ENCODE assay signal across 20 cellular contexts in genomic region chr12:647713-648085, GRCh38. TPM values are rescaled to one million over a fixed set of nuclear protein-coding genes. Genes with fewer than 3 reads are reported as not detected.
DNase-seq lines count a peak whose midpoint lies in the region; ATAC-seq, FAIRE-seq and TF ChIP-seq lines count a peak whose summit lies in the region.
"Had no signal": no experiment of that assay in that cellular context is flagged by ENCODE, and none has a peak within 500 bp of the region (broad histone marks: within the 10 kb centered on the region; RNA-seq: fewer than 3 reads in every experiment).

No MANE protein-coding gene starts in this region.

- H3K27ac ChIP-seq in left ventricle myocardium inferior (replicated peaks) (peak overlapping the region; percentile 100), GM12878 (ENCODE audit: control insufficient read depth, insufficient read depth) (peak overlapping the region; percentile 31), sigmoid colon (peak overlapping the region; percentile 89 to 97 (median 96)), uterus (peak overlapping the region; percentile 92 to 97)

- BruUV-seq in GM12878 (replicated peaks; lab: Mats Ljungman, UMichigan): no TSS peak

- DNase-seq in left ventricle myocardium inferior (no peak), left cardiac atrium (no peak), GM12878 (ENCODE audit: low read depth, low spot score) (no peak), sigmoid colon (peak; percentile 9), uterus (no peak), NK-92 (lab: John Stamatoyannopoulos, UW; ENCODE audit: unreplicated experiment) (no peak), foreskin melanocyte (no peak), NCI-H526 (lab: John Stamatoyannopoulos, UW) (no peak)
- DNase-seq: Calu3, DMS79, GDM1, GM23248, KBM-7, NCI-H1048, NCI-H1694, NCI-H446 treated with DMSO at 0.1 percent for 48 hours, NCI-H774, SHP77 treated with DMSO at 0.1 percent for 48 hours had no signal

- H3K9me3 ChIP-seq in left ventricle myocardium inferior (replicated peaks): no peaks in the 10 kb centered on the region
- no peaks in the 10 kb centered on the region for H3K9me3 ChIP-seq in GM12878 (replicated peaks; ENCODE audit: control insufficient read depth, insufficient read depth, low read length)
- no peaks in the 10 kb centered on the region for H3K9me3 ChIP-seq in sigmoid colon
- H3K9me3 ChIP-seq in uterus: no peaks in the 10 kb centered on the region
- H3K9me3 ChIP-seq: Peyer's patch had no signal

- CTCF ChIA-PET in GM12878 (lab: Yijun Ruan, JAX): no interaction called here

- no peak for TF ChIP-seq RAD21 in GM12878 (IDR thresholded peaks at IDR 0.05; ENCODE audit: insufficient read depth, low read depth, low read length)

- TF ChIP-seq POLR2A in GM12878 (IDR thresholded peaks at IDR 0.05; ENCODE audit: low read depth, low read length) (no peak), sigmoid colon (IDR thresholded peaks at IDR 0.05) (no peak), uterus (IDR thresholded peaks at IDR 0.05) (no peak)

- RAD21 ChIA-PET in GM12878 (lab: Charles Lee; ENCODE audit: unreplicated experiment): interaction anchor here (0.6 to 6.1 kb wide), 2 partner anchors 20 to 229 kb away, joined by 3 to 49 read pairs; no protein-coding TSS in a partner anchor

- SMC1A ChIA-PET in GM12878 (lab: Charles Lee; ENCODE audit: uncharacterized antibody, unreplicated experiment): interaction anchor here (0.9 to 4.0 kb wide), 5 partner anchors 11 to 103 kb away, joined by 3 to 18 read pairs (median 4); no protein-coding TSS in a partner anchor

- TF ChIP-seq CTCF in left ventricle myocardium inferior (IDR thresholded peaks at IDR 0.05; ENCODE audit: borderline replicate concordance): no peak
- no peak for TF ChIP-seq CTCF in GM12878 (IDR thresholded peaks at IDR 0.05 in 2 of 3, conservative IDR thresholded peaks at IDR 0.05 in 1 of 3; ENCODE audit: control insufficient read depth in 2 of 3, extremely low read depth in 1 of 3, insufficient read depth in 1 of 3, low read depth in 3 of 3, low read length in 3 of 3)
- TF ChIP-seq CTCF in sigmoid colon (IDR thresholded peaks at IDR 0.05): no peak
- TF ChIP-seq CTCF in uterus (IDR thresholded peaks at IDR 0.05): no peak

- TF ChIP-seq EP300 in GM12878 (IDR thresholded peaks at IDR 0.05; ENCODE audit: borderline replicate concordance in 1 of 2, control insufficient read depth in 1 of 2, low read depth in 2 of 2, low read length in 2 of 2): no peak
- no peak for TF ChIP-seq EP300 in sigmoid colon (IDR thresholded peaks at IDR 0.05)

- ATAC-seq in left cardiac atrium (no peak), GM12878 (no peak)

- intact Hi-C loops in left ventricle myocardium inferior (cut with micrococcal nuclease) (loop anchor here (10.0 kb wide), 1 partner anchor 107 kb away; the partner anchor contains the start of gene WNK1), left cardiac atrium (cut with DNase I) (loop anchor here in 1 of 2 donors (10.0 kb wide), 1 partner anchor 63 kb away; no protein-coding TSS in a partner anchor), GM12878 (cut with micrococcal nuclease; ENCODE audit: unreplicated experiment) (no loop called here), sigmoid colon (cut with DNase I) (loop anchor here (10.0 kb wide), 1 partner anchor 167 kb away; no protein-coding TSS in a partner anchor), uterus (cut with DNase I; ENCODE audit: low total_unique reads) (loop anchor here (10.0 kb wide), 1 partner anchor 107 kb away; the partner anchor contains the start of gene WNK1)

- no peak overlapping the region; the same call in 1 of the 2 replicates for H3K9ac ChIP-seq in GM12878 (ENCODE audit: control insufficient read depth, insufficient read depth, low read length)

- FAIRE-seq in GM12878 (lab: Jason Lieb, UNC): peak; percentile 80

- H3K27me3 ChIP-seq in left ventricle myocardium inferior (ENCODE audit: low read depth): no peaks in the 10 kb centered on the region
- H3K27me3 ChIP-seq in GM12878 (replicated peaks in 1 of 2; ENCODE audit: control insufficient read depth in 2 of 2, insufficient read depth in 2 of 2, low read length in 1 of 2): no peaks in the 10 kb centered on the region
- H3K27me3 ChIP-seq in sigmoid colon: no peaks in the 10 kb centered on the region
- no peaks in the 10 kb centered on the region for H3K27me3 ChIP-seq in uterus
- H3K27me3 ChIP-seq: Peyer's patch had no signal

- POLR2A ChIA-PET in GM12878 (lab: Charles Lee): interaction anchor here (1.1 to 2.6 kb wide), 2 partner anchors 15 kb away, joined by 3 to 9 read pairs; partner anchors contain the start of gene NINJ2

- no peaks in the 10 kb centered on the region for H4K20me1 ChIP-seq in GM12878 (ENCODE audit: control insufficient read depth, insufficient read depth)

- peaks cover 23% of the 10 kb centered on the region for H3K79me2 ChIP-seq in GM12878 (ENCODE audit: control insufficient read depth, insufficient read depth, low read length)

- no peaks in the 10 kb centered on the region for H3K36me3 ChIP-seq in left ventricle myocardium inferior
- peaks cover 0 to 8% of the 10 kb centered on the region in 2 experiments; a peak in 1 of 4 replicates for H3K36me3 ChIP-seq in GM12878 (ENCODE audit: control insufficient read depth in 2 of 2, insufficient read depth in 2 of 2, low read length in 1 of 2)
- no peaks in the 10 kb centered on the region for H3K36me3 ChIP-seq in sigmoid colon
- H3K36me3 ChIP-seq in uterus: no peaks in the 10 kb centered on the region
- H3K36me3 ChIP-seq: Peyer's patch had no signal

- H3K4me2 ChIP-seq in GM12878 (ENCODE audit: control insufficient read depth, insufficient read depth): peak overlapping the region; percentile 69

- H2AFZ ChIP-seq in GM12878 (ENCODE audit: control insufficient read depth, low read depth, low read length): no peak overlapping the region
- H2AFZ ChIP-seq: GM23248 had no signal

- in situ Hi-C loops in GM12878 (cut with MboI): no loop called here

- H3K4me3 ChIP-seq in left ventricle myocardium inferior: no peak overlapping the region
- H3K4me3 ChIP-seq in GM12878: no peak overlapping the region
- no peak overlapping the region for H3K4me3 ChIP-seq in sigmoid colon
- H3K4me3 ChIP-seq in uterus: no peak overlapping the region
- H3K4me3 ChIP-seq: GM23248, Peyer's patch had no signal

- peaks cover 52% of the 10 kb centered on the region for H3K4me1 ChIP-seq in left ventricle myocardium inferior
- H3K4me1 ChIP-seq in GM12878 (ENCODE audit: control insufficient read depth, insufficient read depth, low read length): peaks cover 49% of the 10 kb centered on the region
- H3K4me1 ChIP-seq in sigmoid colon: peaks cover 0 to 43% (median 40%) of the 10 kb centered on the region in 4 donors
- peaks cover 8 to 15% of the 10 kb centered on the region in 2 donors for H3K4me1 ChIP-seq in uterus

- 8% methylated on average over 4 of the region's 4 CpGs for WGBS in GM12878 (ENCODE audit: insufficient coverage, insufficient replicate concordance, low lambda C conversion rate, missing lambda C conversion rate)
- 64 to 68% methylated on average over 4 of the region's 4 CpGs for WGBS in sigmoid colon, 2 donors

TF ChIP-seq in GM12878, 131 proteins besides CTCF, POLR2A, EP300 and RAD21:
- peak; percentile 64 for TF ChIP-seq RUNX3 (IDR thresholded peaks at IDR 0.05; ENCODE audit: low read length)
- peak; percentile 16; the same call in 1 of the 2 replicates for TF ChIP-seq SPI1 (IDR thresholded peaks at IDR 0.05; ENCODE audit: borderline replicate concordance, insufficient read depth, low read depth, low read length)
- TF ChIP-seq CEBPB (IDR thresholded peaks at IDR 0.05; ENCODE audit: borderline replicate concordance in 1 of 2, low read depth in 2 of 2, low read length in 2 of 2): no peak

RNA-seq across cellular contexts. Expression of gene NINJ2, which starts 15.5 kb away (rescaled TPM):
- total RNA-seq in left ventricle myocardium inferior (4.6 TPM), left cardiac atrium (1 to 10 TPM; 5.2 to 7.0 TPM), GM12878 (2014; rRNA removed) (15.6 and 19.1 TPM in 2 replicates), GM12878 (2014; rRNA removed; fragmentation: Illumina TruSeq; extraction: Trizol) (12.0 and 14.0 TPM in 2 replicates), GM12878 (2021) (13.5 and 14.8 TPM in 2 replicates), sigmoid colon (1 to 10 TPM; 2.0 to 8.3 (median 3.6) TPM), uterus (1 to 10 TPM in 2 of 4 donors, under 1 TPM in 1, not detected in 1; 0.97 to 5.4 (median 2.3) TPM)
- total RNA-seq in GM12878 (2013; cell fraction: nucleolus; rRNA removed): 1.5 and 1.8 TPM in 2 replicates
- 11.9 TPM for polyA plus RNA-seq in GM12878 (2011; ENCODE audit: low read depth)
- polyA plus RNA-seq in GM12878 (2011; rRNA removed) (4.8 and 8.9 TPM in 2 replicates), GM12878 (2014; fragmentation: Illumina TruSeq; extraction: Trizol) (10.2 and 19.7 TPM in 2 replicates), GM12878 (2014; fragmentation: Nextera tagmentation; extraction: Ambion mirVana) (10 to 100 TPM; 36.6 to 51.6 TPM), GM12878 (2014; rRNA removed) (18.5 and 22.9 TPM in 2 replicates), GM12878 (2016; fragmentation: Nextera tagmentation; extraction: Ambion mirVana) (10 to 100 TPM; 22.9 to 24.2 TPM), sigmoid colon (10 to 100 TPM in 1 of 3 donors, 1 to 10 TPM in 2; 7.2 to 12.3 (median 9.0) TPM)
- 18.9 and 23.4 TPM in 2 replicates for polyA plus RNA-seq in GM12878 (2011; cell fraction: cytosol; rRNA removed)
- 6.9 and 10.1 TPM in 2 replicates for polyA plus RNA-seq in GM12878 (2011; cell fraction: nucleus; rRNA removed)
- 11.3 and 16.1 TPM in 2 replicates for polyA plus RNA-seq in GM12878 (2012)
- 13.2 and 19.5 TPM in 2 replicates for polyA minus RNA-seq in GM12878 (2011; rRNA and poly(A)+ RNA removed)
- polyA minus RNA-seq in GM12878 (2011; cell fraction: cytosol; rRNA and poly(A)+ RNA removed): 5.4 TPM in 1 of 2 replicates, not detected in the other
- polyA minus RNA-seq in GM12878 (2011; cell fraction: nucleus; rRNA and poly(A)+ RNA removed): 1.1 and 1.6 TPM in 2 replicates
- total RNA-seq: A673, Calu3 had no signal

Comparison
In these comparisons a context has a peak if more than half of its experiments do, and no peak if none do; other contexts are left out.
1. H3K27ac ChIP-seq: peak in every context shown above with its lines; median percentile 100 in left ventricle myocardium inferior; 96 in sigmoid colon; 94 in uterus; 31 in GM12878.